Comparison of ENCODE assay signal across 31 cellular contexts in genomic region chr2:15069149-15069548, GRCh38.
DNase-seq lines count a peak whose midpoint lies in the region; ATAC-seq, FAIRE-seq and TF ChIP-seq lines count a peak whose summit lies in the region.
"Had no signal": no experiment of that assay in that cellular context is flagged by ENCODE, and none has a peak within 500 bp of the region (broad histone marks: within the 10 kb centered on the region; RNA-seq: fewer than 3 reads in every experiment).

No MANE protein-coding gene starts in this region.

- H3K4me3 ChIP-seq in sigmoid colon (no peak overlapping the region), small intestine (ENCODE audit: low read depth in 1 of 2, low read length in 2 of 2) (no peak overlapping the region)
- H3K4me3 ChIP-seq: cardiac muscle cell, colonic mucosa, SJCRH30, suprapubic skin had no signal

- no peak for DNase-seq in Right ventricle myocardium inferior (ENCODE audit: missing footprints)
- DNase-seq in cardiac septum (ENCODE audit: low spot score): no peak
- DNase-seq in dedifferentiated amniotic fluid mesenchymal stem cell (ENCODE audit: extremely low spot score): peak; percentile 29
- DNase-seq in fibroblast of the conjunctiva (ENCODE audit: low read depth): peak; percentile 47
- DNase-seq in sigmoid colon: peak; percentile 79
- no peak for DNase-seq in amygdala (lab: John Stamatoyannopoulos, UW)
- DNase-seq in small intestine: no peak
- DNase-seq in stimulated activated CD4-positive, alpha-beta T cell treated with anti-CD3 and anti-CD28 coated beads, Interleukin-1b, Interleukin-23, amount 100 ng/mL, for 48 hours: no peak
- DNase-seq: activated CD4-positive, alpha-beta T cell treated with anti-CD3 and anti-CD28 coated beads for 48 hours; activated effector memory CD4-positive, alpha-beta T cell treated with anti-CD3 and anti-CD28 coated beads, Interleukin-2, amount 50 U/mL, for 16 hours; activated T-cell treated with anti-CD3 and anti-CD28 coated beads, Interleukin-2, amount 50 U/mL, for 24 hours; aorta; Calu3; colonic mucosa; DMS79 treated with DMSO at 0.1 percent for 48 hours; effector memory CD8-positive, alpha-beta T cell; GDM1; left colon; mesenchymal stem cell; NCI-H1092; NCI-H1694 treated with DMSO at 0.1 percent for 48 hours; SJCRH30; stimulated activated naive CD4-positive, alpha-beta T cell; SW 1271; T1000 had no signal

- H3K27ac ChIP-seq in sigmoid colon (peak overlapping the region in 3 of 4 donors; percentile 17 to 69 (median 63)), small intestine (ENCODE audit: low read depth in 1 of 2, low read length in 1 of 2) (no peak overlapping the region)
- H3K27ac ChIP-seq: 22Rv1, cardiac muscle cell, colonic mucosa, neutrophil, SJCRH30, suprapubic skin, WERI-Rb-1 had no signal

- FAIRE-seq in small intestine (lab: Jason Lieb, UNC): no peak
- FAIRE-seq: urothelium cell line had no signal

- intact Hi-C loops in Right ventricle myocardium inferior (cut with DNase I): no loop called here
- intact Hi-C loops in cardiac septum (cut with DNase I): no loop called here
- intact Hi-C loops in sigmoid colon (cut with DNase I): loop anchor here (2.0 kb wide), 1 partner anchor 26 kb away; no protein-coding TSS in a partner anchor

- H3K4me1 ChIP-seq in sigmoid colon (peaks cover 0 to 18% (median 11%) of the 10 kb centered on the region in 4 donors), small intestine (ENCODE audit: control insufficient read depth in 2 of 2, insufficient read depth in 1 of 2, low read depth in 1 of 2, low read length in 1 of 2) (no peaks in the 10 kb centered on the region)
- H3K4me1 ChIP-seq: colonic mucosa, SJCRH30, suprapubic skin had no signal

- H3K36me3 ChIP-seq in sigmoid colon (no peaks in the 10 kb centered on the region), small intestine (ENCODE audit: control insufficient read depth in 2 of 2, insufficient read depth in 2 of 2, low read length in 2 of 2) (no peaks in the 10 kb centered on the region)
- H3K36me3 ChIP-seq: cardiac muscle cell, colonic mucosa, neutrophil, SJCRH30, suprapubic skin, WERI-Rb-1 had no signal

- peak in 2 of 4 donors; percentile 40 to 42 for TF ChIP-seq EP300 in sigmoid colon (IDR thresholded peaks at IDR 0.05)

- no peak for TF ChIP-seq POLR2A in sigmoid colon (IDR thresholded peaks at IDR 0.05)

- H3K9me3 ChIP-seq in sigmoid colon (no peaks in the 10 kb centered on the region), small intestine (ENCODE audit: control insufficient read depth, low read depth) (no peaks in the 10 kb centered on the region)
- H3K9me3 ChIP-seq: colonic mucosa, neutrophil, SJCRH30 had no signal

- H3K27me3 ChIP-seq in sigmoid colon: no peaks in the 10 kb centered on the region
- H3K27me3 ChIP-seq in small intestine (ENCODE audit: control insufficient read depth in 2 of 2, insufficient read depth in 2 of 2, low read length in 2 of 2): no peaks in the 10 kb centered on the region
- H3K27me3 ChIP-seq: cardiac muscle cell, colonic mucosa, neutrophil, SJCRH30, suprapubic skin had no signal

- peak; percentile 65 for ATAC-seq in Right ventricle myocardium inferior
- ATAC-seq: effector memory CD8-positive, alpha-beta T cell; left colon had no signal

- TF ChIP-seq CTCF in sigmoid colon (IDR thresholded peaks at IDR 0.05): no peak

- 70 to 77% methylated on average over 5 of the region's 5 CpGs for WGBS in sigmoid colon, 2 donors
- 58 to 70% (median 69%) methylated on average over 5 of the region's 5 CpGs for WGBS in small intestine, 3 donors

Comparison
In these comparisons a context has a peak if more than half of its experiments do, and no peak if none do; other contexts are left out.
1. DNase-seq: peak in dedifferentiated amniotic fluid mesenchymal stem cell (single experiment), fibroblast of the conjunctiva (single experiment) and sigmoid colon (single experiment); none in Right ventricle myocardium inferior (single experiment), cardiac septum (single experiment), amygdala (0 of 56), small intestine (single experiment) and stimulated activated CD4-positive, alpha-beta T cell treated with anti-CD3 and anti-CD28 coated beads, Interleukin-1b, Interleukin-23, amount 100 ng/mL, for 48 hours (single experiment).
2. H3K27ac ChIP-seq: peak in sigmoid colon (3 of 4); none in small intestine (0 of 2).